8 cellular contexts compared by ENCODE assay signal in genomic region chrX:47649781-47650163, GRCh38. TPM values are rescaled to one million over a fixed set of nuclear protein-coding genes. Genes with fewer than 3 reads are reported as not detected.
DNase-seq lines count a peak whose midpoint lies in the region; ATAC-seq, FAIRE-seq and TF ChIP-seq lines count a peak whose summit lies in the region.

No MANE protein-coding gene starts in this region.

- no peak for TF ChIP-seq CTCF in keratinocyte (optimal IDR thresholded peaks at IDR 0.05 in 1 of 3, IDR thresholded peaks at IDR 0.05 in 1 of 3, conservative IDR thresholded peaks at IDR 0.05 in 1 of 3; ENCODE audit: extremely low read depth in 1 of 3, insufficient read depth in 2 of 3, low read length in 3 of 3)
- TF ChIP-seq CTCF in thoracic aorta (IDR thresholded peaks at IDR 0.05), result no peak

- peak overlapping the region; percentile 89 for H3K27ac Mint-ChIP-seq in activated CD4-positive, alpha-beta T cell treated with anti-CD3 and anti-CD28 coated beads, Interleukin-2, amount 10 ng/mL, durations not matched to agents 24 days and 14 days
- peak overlapping the region; percentile 97 for H3K27ac Mint-ChIP-seq in activated T-helper 2 cell treated with anti-CD3 and anti-CD28 coated beads, Interferon-gamma antibody, Interleukin-2, Interleukin-4, amounts not matched to agents 10 μg/mL and 5 μg/mL and 100 μg/mL, durations not matched to agents 14 hours and 24 hours and 36 hours

- H3K27ac ChIP-seq in keratinocyte (ENCODE audit: control insufficient read depth, insufficient read depth, low read length) (peak overlapping the region; percentile 76), thoracic aorta (no peak overlapping the region)

- H3K36me3 ChIP-seq in keratinocyte (ENCODE audit: control insufficient read depth in 2 of 2, extremely low read depth in 1 of 2, insufficient read depth in 2 of 2, low read length in 2 of 2) (peaks cover 2 to 11% of the 10 kb centered on the region in 2 experiments), thoracic aorta (no peaks in the 10 kb centered on the region)

- peak overlapping the region; percentile 82 for H3K9ac ChIP-seq in keratinocyte (ENCODE audit: control insufficient read depth, extremely low read depth, insufficient read depth, low read length)

- peaks cover 58% of the 10 kb centered on the region for H3K36me3 Mint-ChIP-seq in activated CD4-positive, alpha-beta T cell treated with anti-CD3 and anti-CD28 coated beads, Interleukin-2, amount 10 ng/mL, durations not matched to agents 24 days and 14 days (ENCODE audit: low read depth)
- H3K36me3 Mint-ChIP-seq in activated T-helper 2 cell treated with anti-CD3 and anti-CD28 coated beads, Interferon-gamma antibody, Interleukin-2, Interleukin-4, amounts not matched to agents 10 μg/mL and 5 μg/mL and 100 μg/mL, durations not matched to agents 14 hours and 24 hours and 36 hours (ENCODE audit: low read depth), result peaks cover 69% of the 10 kb centered on the region

- peak overlapping the region; percentile 93 for H3K4me3 Mint-ChIP-seq in activated CD4-positive, alpha-beta T cell treated with anti-CD3 and anti-CD28 coated beads, Interleukin-2, amount 10 ng/mL, durations not matched to agents 24 days and 14 days
- H3K4me3 Mint-ChIP-seq in activated T-helper 2 cell treated with anti-CD3 and anti-CD28 coated beads, Interferon-gamma antibody, Interleukin-2, Interleukin-4, amounts not matched to agents 10 μg/mL and 5 μg/mL and 100 μg/mL, durations not matched to agents 14 hours and 24 hours and 36 hours (ENCODE audit: low read depth), result peak overlapping the region; percentile 93

- H3K27me3 Mint-ChIP-seq in activated CD4-positive, alpha-beta T cell treated with anti-CD3 and anti-CD28 coated beads, Interleukin-2, amount 10 ng/mL, durations not matched to agents 24 days and 14 days, result no peaks in the 10 kb centered on the region
- no peaks in the 10 kb centered on the region for H3K27me3 Mint-ChIP-seq in activated T-helper 2 cell treated with anti-CD3 and anti-CD28 coated beads, Interferon-gamma antibody, Interleukin-2, Interleukin-4, amounts not matched to agents 10 μg/mL and 5 μg/mL and 100 μg/mL, durations not matched to agents 14 hours and 24 hours and 36 hours (ENCODE audit: low read depth)

- H3K4me3 ChIP-seq in keratinocyte (ENCODE audit: control insufficient read depth in 2 of 3, extremely low read depth in 1 of 3, insufficient read depth in 2 of 3, low read depth in 1 of 3, low read length in 3 of 3) (peak overlapping the region; percentile 48 to 77 (median 73)), thoracic aorta (peak overlapping the region; percentile 86)

- H3K9me1 ChIP-seq in keratinocyte (ENCODE audit: control insufficient read depth, extremely low read depth, insufficient read depth, low read length), result peaks cover 2% of the 10 kb centered on the region

- dilution Hi-C loops in keratinocyte (cut with MboI; ENCODE audit: extremely low pct_ligation_motif_present, low sequenced_read_pairs), result no loop called here

- H3K9me3 Mint-ChIP-seq in activated CD4-positive, alpha-beta T cell treated with anti-CD3 and anti-CD28 coated beads, Interleukin-2, amount 10 ng/mL, durations not matched to agents 24 days and 14 days, result no peaks in the 10 kb centered on the region
- no peaks in the 10 kb centered on the region for H3K9me3 Mint-ChIP-seq in activated T-helper 2 cell treated with anti-CD3 and anti-CD28 coated beads, Interferon-gamma antibody, Interleukin-2, Interleukin-4, amounts not matched to agents 10 μg/mL and 5 μg/mL and 100 μg/mL, durations not matched to agents 14 hours and 24 hours and 36 hours

- intact Hi-C loops in activated CD4-positive, alpha-beta T cell treated with anti-CD3 and anti-CD28 coated beads, Interleukin-2, amount 10 ng/mL, durations not matched to agents 24 days and 14 days (cut with micrococcal nuclease), result loop anchor here (1.0 to 10.0 kb wide), 11 partner anchors 9 to 828 kb away; partner anchors contain the start of genes ARAF, CDK16, FTSJ1 and TIMP1
- intact Hi-C loops in activated T-helper 2 cell treated with anti-CD3 and anti-CD28 coated beads, Interferon-gamma antibody, Interleukin-2, Interleukin-4, amounts not matched to agents 10 μg/mL and 5 μg/mL and 100 μg/mL, durations not matched to agents 14 hours and 24 hours and 36 hours (cut with micrococcal nuclease), result loop anchor here (1.0 to 10.0 kb wide), 7 partner anchors 9 to 431 kb away; partner anchors contain the start of genes ARAF, CDK16, ZNF41 and ZNF81

- ATAC-seq in thoracic aorta (ENCODE audit: insufficient number of reproducible peaks, low FRiP score, low read depth), result no peak
- ATAC-seq in GM19035 (IDR thresholded peaks at IDR 0.05; ENCODE audit: unreplicated experiment), result no peak

- no peaks in the 10 kb centered on the region for H3K9me3 ChIP-seq in keratinocyte (ENCODE audit: control insufficient read depth, low read depth, low read length)
- no peaks in the 10 kb centered on the region for H3K9me3 ChIP-seq in thoracic aorta

- H3K27me3 ChIP-seq in keratinocyte (ENCODE audit: control insufficient read depth, extremely low read depth, insufficient read depth, low read length), result no peaks in the 10 kb centered on the region
- no peaks in the 10 kb centered on the region for H3K27me3 ChIP-seq in thoracic aorta (replicated peaks; ENCODE audit: insufficient read depth)

- peaks cover 13% of the 10 kb centered on the region for H3K79me2 ChIP-seq in keratinocyte (ENCODE audit: control insufficient read depth, insufficient read depth, low read length)

- no peak overlapping the region for H2AFZ ChIP-seq in keratinocyte (ENCODE audit: control insufficient read depth, low read length)

- H3K4me1 Mint-ChIP-seq in activated CD4-positive, alpha-beta T cell treated with anti-CD3 and anti-CD28 coated beads, Interleukin-2, amount 10 ng/mL, durations not matched to agents 24 days and 14 days, result peaks cover 53% of the 10 kb centered on the region
- peaks cover 55% of the 10 kb centered on the region for H3K4me1 Mint-ChIP-seq in activated T-helper 2 cell treated with anti-CD3 and anti-CD28 coated beads, Interferon-gamma antibody, Interleukin-2, Interleukin-4, amounts not matched to agents 10 μg/mL and 5 μg/mL and 100 μg/mL, durations not matched to agents 14 hours and 24 hours and 36 hours (ENCODE audit: low read depth)

- peaks cover 16% of the 10 kb centered on the region for H3K4me1 ChIP-seq in keratinocyte (ENCODE audit: control insufficient read depth, extremely low read depth, insufficient read depth, low read length)
- H3K4me1 ChIP-seq in thoracic aorta (ENCODE audit: control insufficient read depth in 1 of 2, low read depth in 2 of 2), result peaks cover 6 to 26% of the 10 kb centered on the region in 2 donors

- DNase-seq in activated CD4-positive, alpha-beta T cell treated with anti-CD3 and anti-CD28 coated beads, Interleukin-2, amount 10 ng/mL, durations not matched to agents 24 days and 14 days, result no peak
- DNase-seq in activated CD4-positive, alpha-beta T cell treated with anti-CD3 and anti-CD28 coated beads for 4 hours, result no peak
- DNase-seq in activated T-helper 2 cell treated with anti-CD3 and anti-CD28 coated beads, Interferon-gamma antibody, Interleukin-2, Interleukin-4, amounts not matched to agents 10 μg/mL and 5 μg/mL and 100 μg/mL, durations not matched to agents 14 hours and 24 hours and 36 hours (ENCODE audit: low spot score), result no peak
- DNase-seq in keratinocyte (ENCODE audit: low read depth, low spot score) (no peak), thoracic aorta (ENCODE audit: low spot score) (no peak), ecto neural progenitor cell (ENCODE audit: low spot score) (no peak), RPMI8226 (no peak)

- FAIRE-seq in keratinocyte (lab: Jason Lieb, UNC), result no peak

- peak overlapping the region; percentile 80 for H3K4me2 ChIP-seq in keratinocyte (ENCODE audit: control insufficient read depth, extremely low read depth, insufficient read depth, low read depth, low read length)

- no peaks in the 10 kb centered on the region for H4K20me1 ChIP-seq in keratinocyte (ENCODE audit: control insufficient read depth, extremely low read depth, insufficient read depth, low read length)

RNA-seq across cellular contexts. Expression of gene ELK1, which starts 0.6 kb away (rescaled TPM):
- 104 and 112 TPM in 2 replicates for total RNA-seq in activated CD4-positive, alpha-beta T cell treated with anti-CD3 and anti-CD28 coated beads, Interleukin-2, amount 10 ng/mL, durations not matched to agents 24 days and 14 days
- total RNA-seq in activated T-helper 2 cell treated with anti-CD3 and anti-CD28 coated beads, Interferon-gamma antibody, Interleukin-2, Interleukin-4, amounts not matched to agents 10 μg/mL and 5 μg/mL and 100 μg/mL, durations not matched to agents 14 hours and 24 hours and 36 hours, result 108 and 110 TPM in 2 replicates
- 8.2 to 13.5 TPM (median 12.9 TPM) in 3 replicates for polyA plus RNA-seq in keratinocyte
- polyA plus RNA-seq in keratinocyte (2011; ENCODE audit: low read depth), result 7.7 TPM
- polyA plus RNA-seq in keratinocyte (2011; cell fraction: cytosol; rRNA removed), result 13.3 and 15.4 TPM in 2 replicates
- 6.4 and 8.2 TPM in 2 replicates for polyA plus RNA-seq in keratinocyte (2011; cell fraction: nucleus; rRNA removed)
- 12.7 and 16.5 TPM in 2 replicates for polyA plus RNA-seq in keratinocyte (2012; ENCODE audit: low replicate concordance)
- 9.9 to 25.6 TPM (median 10.3 TPM) in 3 replicates for polyA minus RNA-seq in keratinocyte
- 15.9 TPM for polyA minus RNA-seq in keratinocyte (2011; cell fraction: cytosol; rRNA and poly(A)+ RNA removed)
- polyA minus RNA-seq in keratinocyte (2011; cell fraction: nucleus; rRNA and poly(A)+ RNA removed), result 4.3 and 5.4 TPM in 2 replicates
- 10 to 100 TPM; 23.8 to 33.4 TPM for total RNA-seq in thoracic aorta

RNA-seq across cellular contexts. Expression of gene UXT, which starts 9.2 kb away (rescaled TPM):
- total RNA-seq in activated CD4-positive, alpha-beta T cell treated with anti-CD3 and anti-CD28 coated beads, Interleukin-2, amount 10 ng/mL, durations not matched to agents 24 days and 14 days, result 174 and 194 TPM in 2 replicates
- 204 and 208 TPM in 2 replicates for total RNA-seq in activated T-helper 2 cell treated with anti-CD3 and anti-CD28 coated beads, Interferon-gamma antibody, Interleukin-2, Interleukin-4, amounts not matched to agents 10 μg/mL and 5 μg/mL and 100 μg/mL, durations not matched to agents 14 hours and 24 hours and 36 hours
- polyA plus RNA-seq in keratinocyte, result 87.4 to 102 TPM (median 93.1 TPM) in 3 replicates
- 64.4 TPM for polyA plus RNA-seq in keratinocyte (2011; ENCODE audit: low read depth)
- polyA plus RNA-seq in keratinocyte (2011; cell fraction: cytosol; rRNA removed), result 45.9 and 76.7 TPM in 2 replicates
- polyA plus RNA-seq in keratinocyte (2011; cell fraction: nucleus; rRNA removed), result 27.2 and 29.2 TPM in 2 replicates
- polyA plus RNA-seq in keratinocyte (2012; ENCODE audit: low replicate concordance), result 90.2 and 102 TPM in 2 replicates
- polyA minus RNA-seq in keratinocyte, result 29.4 to 38.2 TPM (median 33.3 TPM) in 3 replicates
- polyA minus RNA-seq in keratinocyte (2011; cell fraction: cytosol; rRNA and poly(A)+ RNA removed), result 42.8 TPM
- polyA minus RNA-seq in keratinocyte (2011; cell fraction: nucleus; rRNA and poly(A)+ RNA removed), result 13.5 and 13.9 TPM in 2 replicates
- total RNA-seq in thoracic aorta, result 100 to 1,000 TPM in 1 of 2 donors, 10 to 100 TPM in 1; 71.8 to 124 TPM

RNA-seq across cellular contexts. Expression of gene CFP, which starts 20.0 kb away (rescaled TPM):
- total RNA-seq in activated CD4-positive, alpha-beta T cell treated with anti-CD3 and anti-CD28 coated beads, Interleukin-2, amount 10 ng/mL, durations not matched to agents 24 days and 14 days, result 4.0 and 4.4 TPM in 2 replicates
- 3.0 and 3.3 TPM in 2 replicates for total RNA-seq in activated T-helper 2 cell treated with anti-CD3 and anti-CD28 coated beads, Interferon-gamma antibody, Interleukin-2, Interleukin-4, amounts not matched to agents 10 μg/mL and 5 μg/mL and 100 μg/mL, durations not matched to agents 14 hours and 24 hours and 36 hours
- 0.03 to 0.04 TPM in 2 of 3 replicates, not detected in the other for polyA plus RNA-seq in keratinocyte
- polyA plus RNA-seq in keratinocyte (2011; ENCODE audit: low read depth), result not detected
- polyA plus RNA-seq in keratinocyte (2011; cell fraction: cytosol; rRNA removed), result not detected in 2 replicates
- 0.15 and 0.23 TPM in 2 replicates for polyA plus RNA-seq in keratinocyte (2011; cell fraction: nucleus; rRNA removed)
- 0.35 TPM in 1 of 2 replicates, not detected in the other for polyA plus RNA-seq in keratinocyte (2012; ENCODE audit: low replicate concordance)
- 0.19 TPM in 1 of 3 replicates, not detected in the others for polyA minus RNA-seq in keratinocyte
- polyA minus RNA-seq in keratinocyte (2011; cell fraction: cytosol; rRNA and poly(A)+ RNA removed), result not detected
- polyA minus RNA-seq in keratinocyte (2011; cell fraction: nucleus; rRNA and poly(A)+ RNA removed), result 0.11 and 0.16 TPM in 2 replicates
- total RNA-seq in thoracic aorta, result 10 to 100 TPM; 13.1 to 18.9 TPM

RNA-seq across cellular contexts. Expression of gene SYN1, which starts 30.1 kb away (rescaled TPM):
- total RNA-seq in activated CD4-positive, alpha-beta T cell treated with anti-CD3 and anti-CD28 coated beads, Interleukin-2, amount 10 ng/mL, durations not matched to agents 24 days and 14 days, result 0.49 and 0.54 TPM in 2 replicates
- 0.21 TPM in 2 replicates for total RNA-seq in activated T-helper 2 cell treated with anti-CD3 and anti-CD28 coated beads, Interferon-gamma antibody, Interleukin-2, Interleukin-4, amounts not matched to agents 10 μg/mL and 5 μg/mL and 100 μg/mL, durations not matched to agents 14 hours and 24 hours and 36 hours
- polyA plus RNA-seq in keratinocyte, result 0.07 to 0.36 TPM in 2 of 3 replicates, not detected in the other
- polyA plus RNA-seq in keratinocyte (2011; ENCODE audit: low read depth), result 0.49 TPM
- 0.34 and 0.56 TPM in 2 replicates for polyA plus RNA-seq in keratinocyte (2011; cell fraction: cytosol; rRNA removed)
- polyA plus RNA-seq in keratinocyte (2011; cell fraction: nucleus; rRNA removed), result 0.19 and 1.1 TPM in 2 replicates
- polyA plus RNA-seq in keratinocyte (2012; ENCODE audit: low replicate concordance), result 0.85 and 1.2 TPM in 2 replicates
- 0.10 to 3.0 TPM in 2 of 3 replicates, not detected in the other for polyA minus RNA-seq in keratinocyte
- not detected for polyA minus RNA-seq in keratinocyte (2011; cell fraction: cytosol; rRNA and poly(A)+ RNA removed)
- polyA minus RNA-seq in keratinocyte (2011; cell fraction: nucleus; rRNA and poly(A)+ RNA removed), result 0.32 TPM in 1 of 2 replicates, not detected in the other
- under 1 TPM; 0.27 to 0.85 TPM for total RNA-seq in thoracic aorta
